43 cellular contexts compared by ENCODE assay signal in the genomic region with DNA sequence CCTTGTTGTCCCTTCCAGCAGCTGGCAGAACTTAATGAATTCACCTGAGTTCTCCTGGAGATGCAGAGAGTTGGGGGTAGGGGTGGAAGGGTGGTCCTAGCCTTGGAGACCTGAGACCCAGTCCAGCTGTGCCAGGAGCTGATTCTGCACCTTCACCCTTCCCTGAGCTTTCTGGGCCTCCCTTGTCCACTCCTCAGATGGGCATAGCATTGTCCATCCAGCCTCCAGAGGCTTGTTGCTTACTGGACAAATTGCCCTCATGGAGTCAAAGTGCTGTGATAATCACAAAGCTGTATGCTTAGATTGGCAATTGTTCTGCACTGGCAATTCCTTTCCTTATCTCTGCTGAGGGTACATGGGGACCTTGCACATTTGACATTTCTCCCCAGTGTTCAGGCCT. TPM values are rescaled to one million over a fixed set of nuclear protein-coding genes. Genes with fewer than 3 reads are reported as not detected.
"Had no signal": no experiment of that assay in that cellular context is flagged by ENCODE, and none has a peak within 500 bp of the region (broad histone marks: within the 10 kb centered on the region; RNA-seq: fewer than 3 reads in every experiment).

No MANE protein-coding gene starts in this region.

- H3K36me3 ChIP-seq: adrenal gland, ascending aorta, brain microvascular endothelial cell, breast epithelium, cardiac muscle cell had no signal

- H3K4me1 Mint-ChIP-seq: activated naive CD4-positive, alpha-beta T cell treated with anti-CD3 and anti-CD28 coated beads, Interleukin-2, amount 10 ng/mL, durations not matched to agents 7 days and 5 days; activated naive CD4-positive, alpha-beta T cell treated with anti-CD3 and anti-CD28 coated beads, Interleukin-2, amount 50 U/mL, for 24 hours; activated naive CD8-positive, alpha-beta T cell treated with anti-CD3 and anti-CD28 coated beads for 36 hours; activated naive CD8-positive, alpha-beta T cell treated with anti-CD3 and anti-CD28 coated beads, Interleukin-2, amount 10 ng/mL, durations not matched to agents 7 days and 5 days; activated naive CD8-positive, alpha-beta T cell treated with anti-CD3 and anti-CD28 coated beads, Interleukin-2, amount 50 U/mL, for 24 hours; activated T-helper 17 cell treated with anti-CD3 and anti-CD28 coated beads, Interleukin-2, amount 50 U/mL, for 72 hours; brain; central memory CD8-positive, alpha-beta T cell had no signal

- H3K9me3 Mint-ChIP-seq: activated naive CD4-positive, alpha-beta T cell treated with anti-CD3 and anti-CD28 coated beads for 36 hours; activated naive CD4-positive, alpha-beta T cell treated with anti-CD3 and anti-CD28 coated beads, Interleukin-2, amount 10 ng/mL, durations not matched to agents 7 days and 5 days; activated naive CD4-positive, alpha-beta T cell treated with anti-CD3 and anti-CD28 coated beads, Interleukin-2, amount 50 U/mL, for 24 hours; activated naive CD4-positive, alpha-beta T cell treated with anti-CD3 and anti-CD28 coated beads, Interleukin-2, amount 50 U/mL, for 72 hours; activated naive CD8-positive, alpha-beta T cell treated with anti-CD3 and anti-CD28 coated beads for 36 hours; activated naive CD8-positive, alpha-beta T cell treated with anti-CD3 and anti-CD28 coated beads, Interleukin-2, amount 10 ng/mL, durations not matched to agents 7 days and 5 days; activated T-cell treated with anti-CD3 and anti-CD28 coated beads, Interleukin-2, amount 50 U/mL, for 24 hours; activated T-cell treated with anti-CD3 and anti-CD28 coated beads, Interleukin-2, amount 50 U/mL, for 4 hours; activated T-cell treated with anti-CD3 and anti-CD28 coated beads, Interleukin-2, amount 50 U/mL, for 72 hours; activated T-helper 1 cell treated with anti-CD3 and anti-CD28 coated beads, Interleukin-12 subunit alpha, Interleukin-12 subunit beta, Interleukin-2, Interleukin-4 antibody, amounts not matched to agents 30 ng/mL and 10 ng/mL and 1 ng/mL, durations not matched to agents 14 hours and 24 hours and 36 hours; activated T-helper 17 cell treated with anti-CD3 and anti-CD28 coated beads, Interleukin-2, amount 50 U/mL, for 72 hours; activated T-helper 2 cell treated with anti-CD3 and anti-CD28 coated beads, Interferon-gamma antibody, Interleukin-2, Interleukin-4, amounts not matched to agents 10 μg/mL and 5 μg/mL and 100 μg/mL, durations not matched to agents 14 hours and 24 hours and 36 hours; central memory CD8-positive, alpha-beta T cell had no signal

- H3K4me3 ChIP-seq: adrenal gland, ascending aorta, body of pancreas, breast epithelium, cardiac muscle cell had no signal

- H3K36me3 Mint-ChIP-seq: activated naive CD4-positive, alpha-beta T cell treated with anti-CD3 and anti-CD28 coated beads, Interleukin-2, amount 10 ng/mL, durations not matched to agents 7 days and 5 days; activated naive CD4-positive, alpha-beta T cell treated with anti-CD3 and anti-CD28 coated beads, Interleukin-2, amount 50 U/mL, for 24 hours; activated naive CD4-positive, alpha-beta T cell treated with anti-CD3 and anti-CD28 coated beads, Interleukin-2, amount 50 U/mL, for 72 hours; activated naive CD8-positive, alpha-beta T cell; activated naive CD8-positive, alpha-beta T cell treated with anti-CD3 and anti-CD28 coated beads for 36 hours; activated naive CD8-positive, alpha-beta T cell treated with anti-CD3 and anti-CD28 coated beads, Interleukin-2, amount 10 ng/mL, durations not matched to agents 7 days and 5 days; brain had no signal

- H3K27ac Mint-ChIP-seq: activated naive CD4-positive, alpha-beta T cell treated with anti-CD3 and anti-CD28 coated beads for 36 hours; activated naive CD4-positive, alpha-beta T cell treated with anti-CD3 and anti-CD28 coated beads, Interleukin-2, amount 10 ng/mL, durations not matched to agents 7 days and 5 days; activated naive CD4-positive, alpha-beta T cell treated with anti-CD3 and anti-CD28 coated beads, Interleukin-2, amount 50 U/mL, for 24 hours; activated naive CD4-positive, alpha-beta T cell treated with anti-CD3 and anti-CD28 coated beads, Interleukin-2, amount 50 U/mL, for 72 hours; activated naive CD8-positive, alpha-beta T cell; activated naive CD8-positive, alpha-beta T cell treated with anti-CD3 and anti-CD28 coated beads for 36 hours; activated naive CD8-positive, alpha-beta T cell treated with anti-CD3 and anti-CD28 coated beads, Interleukin-2, amount 10 ng/mL, durations not matched to agents 7 days and 5 days; activated naive CD8-positive, alpha-beta T cell treated with anti-CD3 and anti-CD28 coated beads, Interleukin-2, amount 50 U/mL, for 24 hours; activated T-cell treated with anti-CD3 and anti-CD28 coated beads, Interleukin-2, amount 50 U/mL, for 24 hours; activated T-cell treated with anti-CD3 and anti-CD28 coated beads, Interleukin-2, amount 50 U/mL, for 72 hours; activated T-helper 1 cell treated with anti-CD3 and anti-CD28 coated beads, Interleukin-12 subunit alpha, Interleukin-12 subunit beta, Interleukin-2, Interleukin-4 antibody, amounts not matched to agents 30 ng/mL and 10 ng/mL and 1 ng/mL, durations not matched to agents 14 hours and 24 hours and 36 hours; activated T-helper 17 cell treated with anti-CD3 and anti-CD28 coated beads, Interleukin-2, amount 50 U/mL, for 72 hours; activated T-helper 2 cell treated with anti-CD3 and anti-CD28 coated beads, Interferon-gamma antibody, Interleukin-2, Interleukin-4, amounts not matched to agents 10 μg/mL and 5 μg/mL and 100 μg/mL, durations not matched to agents 14 hours and 24 hours and 36 hours; brain had no signal

- H3K27me3 Mint-ChIP-seq: activated naive CD8-positive, alpha-beta T cell; activated naive CD8-positive, alpha-beta T cell treated with anti-CD3 and anti-CD28 coated beads, Interleukin-2, amount 50 U/mL, for 24 hours had no signal

- FAIRE-seq: astrocyte had no signal

- H3K27me3 ChIP-seq: adrenal gland, ascending aorta, body of pancreas, brain microvascular endothelial cell, breast epithelium, cardiac muscle cell had no signal

- H3K27ac ChIP-seq: adrenal gland, ascending aorta, body of pancreas, brain microvascular endothelial cell, breast epithelium, cardiac muscle cell had no signal

- DNase-seq: activated effector memory CD4-positive, alpha-beta T cell treated with anti-CD3 and anti-CD28 coated beads, Interleukin-2, amount 50 U/mL, for 16 hours; activated effector memory CD4-positive, alpha-beta T cell treated with Interleukin-2 at 50 U/mL for 16 hours; activated gamma-delta T cell; activated gamma-delta T cell treated with Interleukin-2 at 50 U/mL for 16 hours; activated naive CD4-positive, alpha-beta T cell; activated naive CD4-positive, alpha-beta T cell treated with anti-CD3 and anti-CD28 coated beads for 36 hours; activated naive CD4-positive, alpha-beta T cell treated with anti-CD3 and anti-CD28 coated beads, Interleukin-2, amount 10 ng/mL, durations not matched to agents 7 days and 5 days; activated naive CD4-positive, alpha-beta T cell treated with anti-CD3 and anti-CD28 coated beads, Interleukin-2, amount 50 U/mL, for 16 hours; activated naive CD4-positive, alpha-beta T cell treated with Interleukin-2 at 50 U/mL for 16 hours; activated naive CD8-positive, alpha-beta T cell treated with anti-CD3 and anti-CD28 coated beads for 36 hours; activated naive CD8-positive, alpha-beta T cell treated with anti-CD3 and anti-CD28 coated beads, Interleukin-2, amount 10 ng/mL, durations not matched to agents 7 days and 5 days; activated naive CD8-positive, alpha-beta T cell treated with anti-CD3 and anti-CD28 coated beads, Interleukin-2, amount 50 U/mL, for 24 hours; activated T-cell treated with anti-CD3 and anti-CD28 coated beads, Interleukin-2, amount 50 U/mL, for 24 hours; activated T-cell treated with anti-CD3 and anti-CD28 coated beads, Interleukin-2, amount 50 U/mL, for 4 hours; activated T-cell treated with anti-CD3 and anti-CD28 coated beads, Interleukin-2, amount 50 U/mL, for 48 hours; activated T-cell treated with anti-CD3 and anti-CD28 coated beads, Interleukin-2, amount 50 U/mL, for 72 hours; amniotic stem cell; amygdala; anterior cingulate cortex; aorta; body of pancreas; brain microvascular endothelial cell; caudate nucleus; central memory CD4-positive, alpha-beta T cell; cerebellar nuclear complex had no signal

- H3K4me3 Mint-ChIP-seq: activated naive CD4-positive, alpha-beta T cell treated with anti-CD3 and anti-CD28 coated beads for 36 hours; activated naive CD4-positive, alpha-beta T cell treated with anti-CD3 and anti-CD28 coated beads, Interleukin-2, amount 10 ng/mL, durations not matched to agents 7 days and 5 days; activated naive CD4-positive, alpha-beta T cell treated with anti-CD3 and anti-CD28 coated beads, Interleukin-2, amount 50 U/mL, for 24 hours; activated naive CD8-positive, alpha-beta T cell; activated naive CD8-positive, alpha-beta T cell treated with anti-CD3 and anti-CD28 coated beads for 36 hours; activated naive CD8-positive, alpha-beta T cell treated with anti-CD3 and anti-CD28 coated beads, Interleukin-2, amount 10 ng/mL, durations not matched to agents 7 days and 5 days; activated naive CD8-positive, alpha-beta T cell treated with anti-CD3 and anti-CD28 coated beads, Interleukin-2, amount 50 U/mL, for 24 hours; activated T-cell treated with anti-CD3 and anti-CD28 coated beads, Interleukin-2, amount 50 U/mL, for 24 hours; activated T-cell treated with anti-CD3 and anti-CD28 coated beads, Interleukin-2, amount 50 U/mL, for 4 hours; activated T-cell treated with anti-CD3 and anti-CD28 coated beads, Interleukin-2, amount 50 U/mL, for 72 hours; activated T-helper 1 cell treated with anti-CD3 and anti-CD28 coated beads, Interleukin-12 subunit alpha, Interleukin-12 subunit beta, Interleukin-2, Interleukin-4 antibody, amounts not matched to agents 30 ng/mL and 10 ng/mL and 1 ng/mL, durations not matched to agents 14 hours and 24 hours and 36 hours; activated T-helper 17 cell treated with anti-CD3 and anti-CD28 coated beads, Interleukin-2, amount 50 U/mL, for 72 hours; brain; central memory CD8-positive, alpha-beta T cell had no signal

- H3K4me1 ChIP-seq: adrenal gland, ascending aorta, body of pancreas, breast epithelium had no signal

- H3K9me3 ChIP-seq: adrenal gland, ascending aorta, body of pancreas, breast epithelium had no signal

RNA-seq across cellular contexts. Expression of a gene that starts 16.5 kb away (rescaled TPM):
- total RNA-seq: activated naive CD4-positive, alpha-beta T cell treated with anti-CD3 and anti-CD28 coated beads for 36 hours; activated naive CD4-positive, alpha-beta T cell treated with anti-CD3 and anti-CD28 coated beads, Interleukin-2, amount 50 U/mL, for 72 hours; activated naive CD8-positive, alpha-beta T cell treated with anti-CD3 and anti-CD28 coated beads for 36 hours; activated naive CD8-positive, alpha-beta T cell treated with anti-CD3 and anti-CD28 coated beads, Interleukin-2, amount 10 ng/mL, durations not matched to agents 7 days and 5 days; activated T-cell treated with anti-CD3 and anti-CD28 coated beads, Interleukin-2, amount 50 U/mL, for 4 hours; activated T-cell treated with anti-CD3 and anti-CD28 coated beads, Interleukin-2, amount 50 U/mL, for 72 hours; activated T-helper 1 cell treated with anti-CD3 and anti-CD28 coated beads, Interleukin-12 subunit alpha, Interleukin-12 subunit beta, Interleukin-2, Interleukin-4 antibody, amounts not matched to agents 30 ng/mL and 10 ng/mL and 1 ng/mL, durations not matched to agents 14 hours and 24 hours and 36 hours; activated T-helper 17 cell treated with anti-CD3 and anti-CD28 coated beads, Interleukin-2, amount 50 U/mL, for 72 hours; activated T-helper 2 cell treated with anti-CD3 and anti-CD28 coated beads, Interferon-gamma antibody, Interleukin-2, Interleukin-4, amounts not matched to agents 10 μg/mL and 5 μg/mL and 100 μg/mL, durations not matched to agents 14 hours and 24 hours and 36 hours; adrenal gland; aorta; ascending aorta; astrocyte; body of pancreas; breast epithelium; bronchial epithelial cell; cardiac muscle cell; cardiac septum; cerebellum; chondrocyte had no signal
- polyA plus RNA-seq: adipose tissue, adrenal gland, aorta, cardiac muscle cell had no signal

RNA-seq across cellular contexts. Expression of a gene that starts 53.9 kb away (rescaled TPM):
- total RNA-seq: activated naive CD4-positive, alpha-beta T cell treated with anti-CD3 and anti-CD28 coated beads for 36 hours; activated naive CD4-positive, alpha-beta T cell treated with anti-CD3 and anti-CD28 coated beads, Interleukin-2, amount 50 U/mL, for 72 hours; activated naive CD8-positive, alpha-beta T cell treated with anti-CD3 and anti-CD28 coated beads for 36 hours; activated naive CD8-positive, alpha-beta T cell treated with anti-CD3 and anti-CD28 coated beads, Interleukin-2, amount 10 ng/mL, durations not matched to agents 7 days and 5 days; activated T-cell treated with anti-CD3 and anti-CD28 coated beads, Interleukin-2, amount 50 U/mL, for 4 hours; activated T-cell treated with anti-CD3 and anti-CD28 coated beads, Interleukin-2, amount 50 U/mL, for 72 hours; activated T-helper 1 cell treated with anti-CD3 and anti-CD28 coated beads, Interleukin-12 subunit alpha, Interleukin-12 subunit beta, Interleukin-2, Interleukin-4 antibody, amounts not matched to agents 30 ng/mL and 10 ng/mL and 1 ng/mL, durations not matched to agents 14 hours and 24 hours and 36 hours; activated T-helper 17 cell treated with anti-CD3 and anti-CD28 coated beads, Interleukin-2, amount 50 U/mL, for 72 hours; activated T-helper 2 cell treated with anti-CD3 and anti-CD28 coated beads, Interferon-gamma antibody, Interleukin-2, Interleukin-4, amounts not matched to agents 10 μg/mL and 5 μg/mL and 100 μg/mL, durations not matched to agents 14 hours and 24 hours and 36 hours; adrenal gland; aorta; ascending aorta; astrocyte; bronchial epithelial cell; cardiac muscle cell; cardiac septum; cerebellum; chondrocyte had no signal
- polyA plus RNA-seq: adipose tissue, adrenal gland, aorta, cardiac muscle cell had no signal
